ENCODE assay signal across 8 cellular contexts in genomic region chr20:31674895-31675827, GRCh38. TPM values are rescaled to one million over a fixed set of nuclear protein-coding genes. Genes with fewer than 3 reads are reported as not detected.
DNase-seq lines count a peak whose midpoint lies in the region; ATAC-seq and TF ChIP-seq lines count a peak whose summit lies in the region.

No MANE protein-coding gene starts in this region.

- H3K4me2 ChIP-seq in skeletal muscle satellite cell (ENCODE audit: low read length), result peak overlapping the region; percentile 74

- H3K27ac Mint-ChIP-seq in activated naive CD8-positive, alpha-beta T cell treated with anti-CD3 and anti-CD28 coated beads, Interleukin-2, amount 10 ng/mL, durations not matched to agents 7 days and 5 days, result peak overlapping the region; percentile 93

- H3K27ac ChIP-seq in left ventricle myocardium inferior (replicated peaks), result peak overlapping the region; percentile 95

- H3K27me3 ChIP-seq in left ventricle myocardium inferior (ENCODE audit: low read depth) (no peaks in the 10 kb centered on the region), skeletal muscle satellite cell (ENCODE audit: control insufficient read depth, insufficient read depth, low read length) (no peaks in the 10 kb centered on the region)

- H3K9me3 Mint-ChIP-seq in activated naive CD8-positive, alpha-beta T cell treated with anti-CD3 and anti-CD28 coated beads, Interleukin-2, amount 10 ng/mL, durations not matched to agents 7 days and 5 days, result no peaks in the 10 kb centered on the region

- ATAC-seq in GM18517 (IDR thresholded peaks at IDR 0.05; ENCODE audit: unreplicated experiment) (peak; percentile 65), HG03175 (IDR thresholded peaks at IDR 0.05; ENCODE audit: unreplicated experiment) (peak; percentile 73)
- ATAC-seq in activated naive CD8-positive, alpha-beta T cell treated with anti-CD3 and anti-CD28 coated beads, Interleukin-2, amount 10 ng/mL, durations not matched to agents 7 days and 5 days (ENCODE audit: low read depth), result peak; percentile 59

- POLR2A ChIA-PET in activated naive CD8-positive, alpha-beta T cell treated with anti-CD3 and anti-CD28 coated beads, Interleukin-2, amount 10 ng/mL, durations not matched to agents 7 days and 5 days (lab: Charles Lee), result interaction anchor here (0.7 to 7.4 kb wide), 17 partner anchors 8 to 46 kb away, joined by 3 to 124 read pairs (median 5); partner anchors contain the start of gene BCL2L1

- no peaks in the 10 kb centered on the region for H3K27me3 Mint-ChIP-seq in activated naive CD8-positive, alpha-beta T cell treated with anti-CD3 and anti-CD28 coated beads, Interleukin-2, amount 10 ng/mL, durations not matched to agents 7 days and 5 days

- H3K36me3 ChIP-seq in left ventricle myocardium inferior, result peaks cover 13% of the 10 kb centered on the region
- peaks cover 65% of the 10 kb centered on the region for H3K36me3 ChIP-seq in skeletal muscle satellite cell (ENCODE audit: insufficient read depth, low read length)

- H3K4me1 Mint-ChIP-seq in activated naive CD8-positive, alpha-beta T cell treated with anti-CD3 and anti-CD28 coated beads, Interleukin-2, amount 10 ng/mL, durations not matched to agents 7 days and 5 days, result peaks cover 70% of the 10 kb centered on the region

- H3K9me3 ChIP-seq in left ventricle myocardium inferior (replicated peaks) (no peaks in the 10 kb centered on the region), skeletal muscle satellite cell (replicated peaks; ENCODE audit: low read length) (no peaks in the 10 kb centered on the region)

- H3K4me1 ChIP-seq in left ventricle myocardium inferior, result peaks cover 100% of the 10 kb centered on the region
- H3K4me1 ChIP-seq in skeletal muscle satellite cell (ENCODE audit: control insufficient read depth, insufficient read depth, low read length), result peaks cover 61% of the 10 kb centered on the region

- intact Hi-C loops in left ventricle myocardium inferior (cut with micrococcal nuclease), result loop anchor here (5.0 kb wide), 1 partner anchor 47 kb away; the partner anchor contains the start of gene BCL2L1

- no peak for TF ChIP-seq CTCF in left ventricle myocardium inferior (IDR thresholded peaks at IDR 0.05; ENCODE audit: borderline replicate concordance)

- H3K4me3 ChIP-seq in left ventricle myocardium inferior, result peak overlapping the region; percentile 40
- peak overlapping the region; percentile 44 for H3K4me3 ChIP-seq in skeletal muscle satellite cell (ENCODE audit: low read length)

- DNase-seq in SKM-1 treated with dmso at 0.1 percent for 144 hours (lab: John Stamatoyannopoulos, UW; ENCODE audit: unreplicated experiment) (peak; percentile 95), left ventricle myocardium inferior (peak; percentile 66), iPS-NIHi7 (ENCODE audit: extremely low spot score) (no peak), NCI-H146 treated with DMSO at 0.1 percent for 48 hours (lab: John Stamatoyannopoulos, UW; ENCODE audit: unreplicated experiment) (no peak)
- DNase-seq in activated naive CD8-positive, alpha-beta T cell treated with anti-CD3 and anti-CD28 coated beads, Interleukin-2, amount 10 ng/mL, durations not matched to agents 7 days and 5 days, result peak; percentile 60

- H3K36me3 Mint-ChIP-seq in activated naive CD8-positive, alpha-beta T cell treated with anti-CD3 and anti-CD28 coated beads, Interleukin-2, amount 10 ng/mL, durations not matched to agents 7 days and 5 days, result peaks cover 32% of the 10 kb centered on the region

- peak overlapping the region; percentile 86 for H3K4me3 Mint-ChIP-seq in activated naive CD8-positive, alpha-beta T cell treated with anti-CD3 and anti-CD28 coated beads, Interleukin-2, amount 10 ng/mL, durations not matched to agents 7 days and 5 days

- H3K9ac ChIP-seq in skeletal muscle satellite cell (ENCODE audit: low read depth, low read length), result peak overlapping the region; percentile 49

RNA-seq across cellular contexts. Expression of gene COX4I2, which starts 37.4 kb away (rescaled TPM):
- not detected for total RNA-seq in activated naive CD8-positive, alpha-beta T cell treated with anti-CD3 and anti-CD28 coated beads, Interleukin-2, amount 10 ng/mL, durations not matched to agents 7 days and 5 days
- 7.6 TPM for total RNA-seq in left ventricle myocardium inferior
- total RNA-seq in skeletal muscle satellite cell (2012; rRNA removed), result 0.44 and 0.76 TPM in 2 replicates

RNA-seq across cellular contexts. Expression of gene BCL2L1, which starts 47.5 kb away (rescaled TPM):
- 10 to 100 TPM; 61.7 to 64.5 TPM for total RNA-seq in activated naive CD8-positive, alpha-beta T cell treated with anti-CD3 and anti-CD28 coated beads, Interleukin-2, amount 10 ng/mL, durations not matched to agents 7 days and 5 days
- total RNA-seq in left ventricle myocardium inferior, result 53.2 TPM
- total RNA-seq in skeletal muscle satellite cell (2012; rRNA removed), result 158 and 187 TPM in 2 replicates

Comparison
In these comparisons a context has a peak if more than half of its experiments do, and no peak if none do; other contexts are left out.
1. DNase-seq: peak in SKM-1 treated with dmso at 0.1 percent for 144 hours (single experiment), activated naive CD8-positive, alpha-beta T cell treated with anti-CD3 and anti-CD28 coated beads, Interleukin-2, amount 10 ng/mL, durations not matched to agents 7 days and 5 days (single experiment) and left ventricle myocardium inferior (single experiment); none in iPS-NIHi7 (single experiment) and NCI-H146 treated with DMSO at 0.1 percent for 48 hours (single experiment).
2. Peak in every context shown above with its lines, with median percentiles within 50 percentile points of each other: ATAC-seq.